ENCODE assay signal across 8 cellular contexts in the genomic region with DNA sequence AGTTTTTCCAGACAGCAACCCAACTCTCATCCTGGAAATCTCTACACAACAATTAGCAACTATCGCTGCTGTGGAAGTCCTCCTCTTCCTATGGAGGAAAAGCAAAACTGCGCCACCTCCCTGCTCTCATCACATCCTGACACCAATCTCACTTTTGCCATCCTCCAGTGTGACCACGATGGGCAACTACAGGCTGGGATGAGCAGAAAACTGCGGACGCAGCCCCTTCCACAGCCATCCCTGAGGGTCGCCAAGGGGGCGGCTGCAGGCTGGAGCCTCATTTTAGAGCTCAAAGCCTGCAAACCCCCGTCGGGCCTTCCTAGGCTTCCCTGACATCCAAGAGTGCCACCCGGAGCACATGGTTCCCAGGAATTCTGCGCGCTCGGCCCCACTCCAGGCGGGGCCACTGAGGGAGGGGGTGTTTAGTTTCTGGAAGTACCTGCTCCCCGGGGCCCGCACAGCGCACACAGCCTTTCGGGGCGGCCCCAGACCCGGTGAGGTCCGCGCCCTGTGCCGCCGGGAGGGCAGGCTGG. TPM values are rescaled to one million over a fixed set of nuclear protein-coding genes. Genes with fewer than 3 reads are reported as not detected.
A peak's percentile ranks its signal among the peaks of the same experiment; 100 is the strongest.
DNase-seq lines count a peak whose midpoint lies in the region; ATAC-seq and TF ChIP-seq lines count a peak whose summit lies in the region.

No MANE protein-coding gene starts in this region.

- TF ChIP-seq CTCF in endodermal cell (conservative IDR thresholded peaks at IDR 0.05) (no peak), neural cell (IDR thresholded peaks at IDR 0.05; ENCODE audit: poor library complexity, severe bottlenecking) (peak; percentile 26)

- H3K4me1 Mint-ChIP-seq in stimulated activated naive CD8-positive, alpha-beta T cell treated with anti-CD3 and anti-CD28 coated beads, Interleukin-15, Interleukin-2, amounts not matched to agents 100 ng/mL and 50 ng/mL, for 24 hours (ENCODE audit: low read depth): peaks cover 17% of the 10 kb centered on the region
- peaks cover 7% of the 10 kb centered on the region for H3K4me1 Mint-ChIP-seq in endodermal cell

- no peak for ATAC-seq in stimulated activated naive CD8-positive, alpha-beta T cell treated with anti-CD3 and anti-CD28 coated beads, Interleukin-15, Interleukin-2, amounts not matched to agents 100 U/mL and 50 U/mL, for 24 hours
- ATAC-seq in GM21576 (IDR thresholded peaks at IDR 0.05; ENCODE audit: unreplicated experiment): no peak

- no peak overlapping the region for H3K27ac ChIP-seq in endodermal cell (ENCODE audit: low read depth, low read length)
- no peak overlapping the region for H3K27ac ChIP-seq in neural cell (ENCODE audit: low read length)

- no peak overlapping the region for H3K27ac Mint-ChIP-seq in stimulated activated naive CD8-positive, alpha-beta T cell treated with anti-CD3 and anti-CD28 coated beads, Interleukin-15, Interleukin-2, amounts not matched to agents 100 ng/mL and 50 ng/mL, for 24 hours
- no peak overlapping the region for H3K27ac Mint-ChIP-seq in endodermal cell

- H3K9ac ChIP-seq in endodermal cell (ENCODE audit: extremely low read depth, low read length, poor library complexity, severe bottlenecking) (no peak overlapping the region), neural cell (ENCODE audit: low read length) (peak overlapping the region; percentile 20)

- 10 to 14% methylated on average over 8 to 24 of the region's 24 CpGs for WGBS in endodermal cell (ENCODE audit: insufficient coverage in 1 of 2, insufficient read length in 1 of 2), 2 experiments

- peaks cover 7% of the 10 kb centered on the region for H3K27me3 Mint-ChIP-seq in stimulated activated naive CD8-positive, alpha-beta T cell treated with anti-CD3 and anti-CD28 coated beads, Interleukin-15, Interleukin-2, amounts not matched to agents 100 ng/mL and 50 ng/mL, for 24 hours
- peaks cover 8% of the 10 kb centered on the region for H3K27me3 Mint-ChIP-seq in endodermal cell (ENCODE audit: insufficient read depth)

- H3K4me1 ChIP-seq in endodermal cell (ENCODE audit: control insufficient read depth, insufficient read depth, low read length): no peaks in the 10 kb centered on the region

- H3K36me3 ChIP-seq in endodermal cell (ENCODE audit: control insufficient read depth, insufficient read depth, low read length): peaks cover 11% of the 10 kb centered on the region
- H3K36me3 ChIP-seq in neural cell (ENCODE audit: insufficient read depth, low read length): no peaks in the 10 kb centered on the region

- H3K9me3 ChIP-seq in endodermal cell (ENCODE audit: control insufficient read depth, low read length): peaks cover 5% of the 10 kb centered on the region
- no peaks in the 10 kb centered on the region for H3K9me3 ChIP-seq in neural cell (ENCODE audit: low read length)

- no peaks in the 10 kb centered on the region for H3K9me2 ChIP-seq in neural cell (ENCODE audit: insufficient read depth, low read length)

- H3K36me3 Mint-ChIP-seq in stimulated activated naive CD8-positive, alpha-beta T cell treated with anti-CD3 and anti-CD28 coated beads, Interleukin-15, Interleukin-2, amounts not matched to agents 100 ng/mL and 50 ng/mL, for 24 hours (ENCODE audit: low read depth): peaks cover 9% of the 10 kb centered on the region
- H3K36me3 Mint-ChIP-seq in endodermal cell (ENCODE audit: low read depth): peaks cover 10% of the 10 kb centered on the region

- no peaks in the 10 kb centered on the region for H3K79me2 ChIP-seq in neural cell (replicated peaks; ENCODE audit: insufficient read depth, low read length)

- no peaks in the 10 kb centered on the region for H4K20me1 ChIP-seq in neural cell (ENCODE audit: insufficient read depth)

- no peaks in the 10 kb centered on the region for H3F3A ChIP-seq in neural cell (ENCODE audit: insufficient read depth, low read length, poor library complexity, severe bottlenecking)

- no peak for TF ChIP-seq EP300 in neural cell (conservative IDR thresholded peaks at IDR 0.05; ENCODE audit: poor library complexity, severe bottlenecking)

- H3K4me2 ChIP-seq in neural cell (ENCODE audit: low read length): no peak overlapping the region

- H3K4me3 Mint-ChIP-seq in stimulated activated naive CD8-positive, alpha-beta T cell treated with anti-CD3 and anti-CD28 coated beads, Interleukin-15, Interleukin-2, amounts not matched to agents 100 ng/mL and 50 ng/mL, for 24 hours: peak overlapping the region; percentile 80
- H3K4me3 Mint-ChIP-seq in endodermal cell: peak overlapping the region; percentile 65

- H3K27me3 ChIP-seq in endodermal cell (ENCODE audit: control insufficient read depth, insufficient read depth, low read length, poor library complexity, severe bottlenecking) (no peaks in the 10 kb centered on the region), neural cell (ENCODE audit: insufficient read depth, low read depth, low read length) (peaks cover 10% of the 10 kb centered on the region)

- no peak overlapping the region for H2AFZ ChIP-seq in neural cell (ENCODE audit: low read depth, low read length)

- TF ChIP-seq RAD21 in neural cell (conservative IDR thresholded peaks at IDR 0.05): no peak

- H3K4me3 ChIP-seq in endodermal cell (ENCODE audit: low read length) (peak overlapping the region; percentile 79), neural cell (ENCODE audit: low read length) (peak overlapping the region; percentile 62)

- no peaks in the 10 kb centered on the region for H3K9me3 Mint-ChIP-seq in stimulated activated naive CD8-positive, alpha-beta T cell treated with anti-CD3 and anti-CD28 coated beads, Interleukin-15, Interleukin-2, amounts not matched to agents 100 ng/mL and 50 ng/mL, for 24 hours
- peaks cover 10% of the 10 kb centered on the region for H3K9me3 Mint-ChIP-seq in endodermal cell

- DNase-seq in stimulated activated naive CD8-positive, alpha-beta T cell treated with anti-CD3 and anti-CD28 coated beads, Interleukin-15, Interleukin-2, amounts not matched to agents 100 U/mL and 50 U/mL, for 24 hours: no peak
- peak; percentile 80 for DNase-seq in RKO (ENCODE audit: low spot score)
- peak; percentile 58 for DNase-seq in endodermal cell
- no peak for DNase-seq in NCI-H774 (lab: John Stamatoyannopoulos, UW)
- no peak for DNase-seq in activated CD4-positive, alpha-beta T cell treated with anti-CD3 and anti-CD28 coated beads for 4 hours

TF ChIP-seq in neural cell, 6 proteins besides CTCF, POLR2A, EP300 and RAD21:
- TF ChIP-seq, protein P1, sequence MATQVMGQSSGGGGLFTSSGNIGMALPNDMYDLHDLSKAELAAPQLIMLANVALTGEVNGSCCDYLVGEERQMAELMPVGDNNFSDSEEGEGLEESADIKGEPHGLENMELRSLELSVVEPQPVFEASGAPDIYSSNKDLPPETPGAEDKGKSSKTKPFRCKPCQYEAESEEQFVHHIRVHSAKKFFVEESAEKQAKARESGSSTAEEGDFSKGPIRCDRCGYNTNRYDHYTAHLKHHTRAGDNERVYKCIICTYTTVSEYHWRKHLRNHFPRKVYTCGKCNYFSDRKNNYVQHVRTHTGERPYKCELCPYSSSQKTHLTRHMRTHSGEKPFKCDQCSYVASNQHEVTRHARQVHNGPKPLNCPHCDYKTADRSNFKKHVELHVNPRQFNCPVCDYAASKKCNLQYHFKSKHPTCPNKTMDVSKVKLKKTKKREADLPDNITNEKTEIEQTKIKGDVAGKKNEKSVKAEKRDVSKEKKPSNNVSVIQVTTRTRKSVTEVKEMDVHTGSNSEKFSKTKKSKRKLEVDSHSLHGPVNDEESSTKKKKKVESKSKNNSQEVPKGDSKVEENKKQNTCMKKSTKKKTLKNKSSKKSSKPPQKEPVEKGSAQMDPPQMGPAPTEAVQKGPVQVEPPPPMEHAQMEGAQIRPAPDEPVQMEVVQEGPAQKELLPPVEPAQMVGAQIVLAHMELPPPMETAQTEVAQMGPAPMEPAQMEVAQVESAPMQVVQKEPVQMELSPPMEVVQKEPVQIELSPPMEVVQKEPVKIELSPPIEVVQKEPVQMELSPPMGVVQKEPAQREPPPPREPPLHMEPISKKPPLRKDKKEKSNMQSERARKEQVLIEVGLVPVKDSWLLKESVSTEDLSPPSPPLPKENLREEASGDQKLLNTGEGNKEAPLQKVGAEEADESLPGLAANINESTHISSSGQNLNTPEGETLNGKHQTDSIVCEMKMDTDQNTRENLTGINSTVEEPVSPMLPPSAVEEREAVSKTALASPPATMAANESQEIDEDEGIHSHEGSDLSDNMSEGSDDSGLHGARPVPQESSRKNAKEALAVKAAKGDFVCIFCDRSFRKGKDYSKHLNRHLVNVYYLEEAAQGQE (IDR thresholded peaks at IDR 0.05; ENCODE audit: borderline replicate concordance): no peak
- TF ChIP-seq POLR2AphosphoS5 (IDR thresholded peaks at IDR 0.05): no peak
- no peak for TF ChIP-seq MXI1 (conservative IDR thresholded peaks at IDR 0.05; ENCODE audit: poor library complexity, severe bottlenecking)
- TF ChIP-seq TAF1 (IDR thresholded peaks at IDR 0.05; ENCODE audit: low read depth): no peak
- no peak for TF ChIP-seq SMC3 (conservative IDR thresholded peaks at IDR 0.05; ENCODE audit: poor library complexity)
- no peak for TF ChIP-seq EZH2 (IDR thresholded peaks at IDR 0.05; ENCODE audit: borderline replicate concordance, insufficient read depth, low read length, poor library complexity, severe bottlenecking)

RNA-seq across cellular contexts. Expression of a gene that starts 1.2 kb away (rescaled TPM):
- total RNA-seq in endodermal cell: 10 to 100 TPM; 15.8 to 17.4 TPM
- polyA plus RNA-seq in endodermal cell (2013, experiment 1 of 2): 21.1 TPM
- polyA plus RNA-seq in endodermal cell (2013, experiment 2 of 2): 22.4 TPM
- 9.1 and 9.8 TPM in 2 replicates for polyA plus RNA-seq in neural cell
- polyA minus RNA-seq in neural cell: 7.2 and 9.3 TPM in 2 replicates

RNA-seq across cellular contexts. Expression of a gene that starts 43.6 kb away (rescaled TPM):
- total RNA-seq in endodermal cell: 100 to 1,000 TPM in 1 of 2 donors, 10 to 100 TPM in 1; 48.9 to 133 TPM
- polyA plus RNA-seq in endodermal cell (2013, experiment 1 of 2): 71.6 TPM
- 66.6 TPM for polyA plus RNA-seq in endodermal cell (2013, experiment 2 of 2)
- polyA plus RNA-seq in neural cell: 1.0 and 3.1 TPM in 2 replicates
- polyA minus RNA-seq in neural cell: 0.58 TPM in 1 of 2 replicates, not detected in the other

RNA-seq across cellular contexts. Expression of a gene that starts 55.8 kb away (rescaled TPM):
- total RNA-seq in endodermal cell: 10 to 100 TPM; 28.1 to 28.5 TPM
- polyA plus RNA-seq in endodermal cell (2013, experiment 1 of 2): 23.9 TPM
- polyA plus RNA-seq in endodermal cell (2013, experiment 2 of 2): 19.5 TPM
- 15.6 and 23.3 TPM in 2 replicates for polyA plus RNA-seq in neural cell
- polyA minus RNA-seq in neural cell: 22.3 and 26.5 TPM in 2 replicates

Comparison
In these comparisons a context has a peak if more than half of its experiments do, and no peak if none do; other contexts are left out.
1. DNase-seq: peak in RKO (single experiment) and endodermal cell (single experiment); none in stimulated activated naive CD8-positive, alpha-beta T cell treated with anti-CD3 and anti-CD28 coated beads, Interleukin-15, Interleukin-2, amounts not matched to agents 100 U/mL and 50 U/mL, for 24 hours (single experiment), NCI-H774 (single experiment) and activated CD4-positive, alpha-beta T cell treated with anti-CD3 and anti-CD28 coated beads for 4 hours (0 of 2).